31 cellular contexts compared by ENCODE assay signal in the genomic region with DNA sequence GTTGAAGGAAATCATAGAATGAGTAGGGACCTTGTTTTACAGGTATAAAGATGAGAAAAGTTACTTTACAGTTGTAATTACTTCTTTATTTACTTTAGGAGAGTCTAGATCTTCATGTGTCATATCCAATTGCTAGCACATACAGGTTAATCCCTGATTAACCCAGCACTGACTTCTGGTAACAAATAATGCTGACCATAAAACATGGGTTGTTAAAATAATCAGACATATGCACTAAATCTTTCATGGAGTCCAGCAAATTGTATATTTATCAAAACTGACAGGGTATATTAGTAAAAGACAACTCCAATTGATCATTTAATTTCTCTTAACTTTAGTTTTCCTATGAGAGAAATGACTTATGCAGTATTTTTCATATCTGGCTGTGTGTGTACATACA.
"Had no signal": no experiment of that assay in that cellular context is flagged by ENCODE, and none has a peak within 500 bp of the region (broad histone marks: within the 10 kb centered on the region; RNA-seq: fewer than 3 reads in every experiment).

No MANE protein-coding gene starts in this region.

- ATAC-seq: activated CD8-positive, alpha-beta memory T cell treated with anti-CD3 and anti-CD28 coated beads, Interleukin-2, amount 10 ng/mL, durations not matched to agents 7 days and 5 days; activated T-helper 17 cell treated with anti-CD3 and anti-CD28 coated beads, Interleukin-2, amount 50 U/mL, for 72 hours; Panc1 had no signal

- H3K4me1 ChIP-seq: adrenal gland, breast epithelium had no signal

- H3K36me3 ChIP-seq: adrenal gland, breast epithelium, SJCRH30 had no signal

- H3K27me3 Mint-ChIP-seq: activated B cell treated with CpG ODN at 0.5 μM for 24 hours; activated naive CD8-positive, alpha-beta T cell treated with anti-CD3 and anti-CD28 coated beads, Interleukin-2, amount 10 ng/mL, durations not matched to agents 7 days and 5 days; activated T-helper 17 cell treated with anti-CD3 and anti-CD28 coated beads, Interleukin-2, amount 50 U/mL, for 72 hours; IgD-negative memory B cell had no signal

- DNase-seq: activated B cell treated with CpG ODN at 0.5 μM for 24 hours; activated CD4-positive, alpha-beta T cell treated with anti-CD3 and anti-CD28 coated beads for 1 hour; activated CD4-positive, alpha-beta T cell treated with anti-CD3 and anti-CD28 coated beads, Interleukin-2, amount 10 ng/mL, durations not matched to agents 24 days and 14 days; activated CD4-positive, alpha-beta T cell treated with anti-CD3 and anti-CD28 coated beads, Interleukin-2, amount 50 U/mL, for 48 hours; activated CD8-positive, alpha-beta memory T cell treated with anti-CD3 and anti-CD28 coated beads, Interleukin-2, amount 10 ng/mL, durations not matched to agents 7 days and 5 days; activated gamma-delta T cell treated with Interleukin-2 at 50 U/mL for 16 hours; activated naive CD4-positive, alpha-beta T cell treated with anti-CD3 and anti-CD28 coated beads, Interleukin-2, amount 50 U/mL, for 16 hours; activated naive CD8-positive, alpha-beta T cell treated with anti-CD3 and anti-CD28 coated beads, Interleukin-2, amount 10 ng/mL, durations not matched to agents 7 days and 5 days; activated T-cell treated with anti-CD3 and anti-CD28 coated beads, Interleukin-2, amount 50 U/mL, for 24 hours; adrenal gland; aorta; caudate nucleus; KG1; NCI-H1048; NCI-H146; NCI-H1930; NCI-H2171; NCI-H2227 treated with DMSO at 0.1 percent for 48 hours; NCI-H446 treated with DMSO at 0.1 percent for 48 hours; NCI-H524 treated with DMSO at 0.1 percent for 48 hours; NCI-H748 treated with DMSO at 0.1 percent for 48 hours; Right ventricle myocardium superior; SJCRH30; T1000 had no signal

- H3K27me3 ChIP-seq: adrenal gland, breast epithelium, SJCRH30 had no signal

- FAIRE-seq: TTC549 had no signal

- H3K9me3 ChIP-seq: adrenal gland, breast epithelium, SJCRH30 had no signal

- H3K27ac Mint-ChIP-seq: activated B cell treated with CpG ODN at 0.5 μM for 24 hours; activated CD8-positive, alpha-beta memory T cell treated with anti-CD3 and anti-CD28 coated beads, Interleukin-2, amount 10 ng/mL, durations not matched to agents 7 days and 5 days; activated naive CD8-positive, alpha-beta T cell treated with anti-CD3 and anti-CD28 coated beads, Interleukin-2, amount 10 ng/mL, durations not matched to agents 7 days and 5 days; activated T-cell treated with anti-CD3 and anti-CD28 coated beads, Interleukin-2, amount 50 U/mL, for 24 hours; activated T-helper 17 cell treated with anti-CD3 and anti-CD28 coated beads, Interleukin-2, amount 50 U/mL, for 72 hours; T-helper 1 cell treated with Interleukin-12 subunit alpha and Interleukin-12 subunit beta and Interleukin-4 antibody, amounts not matched to agents 30 μg/mL and 1 μg/mL, for 36 hours had no signal

- H3K4me3 ChIP-seq: adrenal gland, breast epithelium, SJCRH30 had no signal

- H3K4me3 Mint-ChIP-seq: activated B cell treated with CpG ODN at 0.5 μM for 24 hours; activated CD4-positive, alpha-beta T cell treated with anti-CD3 and anti-CD28 coated beads, Interleukin-2, amount 10 ng/mL, durations not matched to agents 24 days and 14 days; activated CD8-positive, alpha-beta memory T cell treated with anti-CD3 and anti-CD28 coated beads, Interleukin-2, amount 10 ng/mL, durations not matched to agents 7 days and 5 days; activated naive CD8-positive, alpha-beta T cell treated with anti-CD3 and anti-CD28 coated beads, Interleukin-2, amount 10 ng/mL, durations not matched to agents 7 days and 5 days; activated T-cell treated with anti-CD3 and anti-CD28 coated beads, Interleukin-2, amount 50 U/mL, for 24 hours; activated T-helper 17 cell treated with anti-CD3 and anti-CD28 coated beads, Interleukin-2, amount 50 U/mL, for 72 hours; IgD-negative memory B cell; T-helper 1 cell treated with Interleukin-12 subunit alpha and Interleukin-12 subunit beta and Interleukin-4 antibody, amounts not matched to agents 30 μg/mL and 1 μg/mL, for 36 hours had no signal

- H3K9me3 Mint-ChIP-seq: activated B cell treated with CpG ODN at 0.5 μM for 24 hours; activated CD4-positive, alpha-beta T cell treated with anti-CD3 and anti-CD28 coated beads, Interleukin-2, amount 10 ng/mL, durations not matched to agents 24 days and 14 days; activated T-cell treated with anti-CD3 and anti-CD28 coated beads, Interleukin-2, amount 50 U/mL, for 24 hours; activated T-helper 17 cell treated with anti-CD3 and anti-CD28 coated beads, Interleukin-2, amount 50 U/mL, for 72 hours; IgD-negative memory B cell; T-helper 1 cell treated with Interleukin-12 subunit alpha and Interleukin-12 subunit beta and Interleukin-4 antibody, amounts not matched to agents 30 μg/mL and 1 μg/mL, for 36 hours had no signal

- H3K27ac ChIP-seq: adrenal gland, breast epithelium, RWPE1, SJCRH30 had no signal
